9 cellular contexts compared by ENCODE assay signal in genomic region chr21:31180256-31181088, GRCh38.
DNase-seq lines count a peak whose midpoint lies in the region; ATAC-seq and TF ChIP-seq lines count a peak whose summit lies in the region.
"Had no signal": no experiment of that assay in that cellular context is flagged by ENCODE, and none has a peak within 500 bp of the region (broad histone marks: within the 10 kb centered on the region; RNA-seq: fewer than 3 reads in every experiment).

No MANE protein-coding gene starts in this region.

- no TSS peak for BruUV-seq in PC-9 (replicated peaks; lab: Mats Ljungman, UMichigan)

- H3K27me3 ChIP-seq in PC-9 (ENCODE audit: insufficient read depth, low read depth) (no peaks in the 10 kb centered on the region), lower lobe of right lung (ENCODE audit: low read depth) (no peaks in the 10 kb centered on the region)

- H3K4me2 ChIP-seq in PC-9 = no peak overlapping the region

- H3K4me3 ChIP-seq in PC-9 = no peak overlapping the region
- no peak overlapping the region for H3K4me3 ChIP-seq in lower lobe of right lung
- H3K4me3 ChIP-seq: skin epidermis had no signal

- H3K9me3 ChIP-seq in PC-9 (ENCODE audit: insufficient read depth, low read depth) (no peaks in the 10 kb centered on the region), lower lobe of right lung (no peaks in the 10 kb centered on the region)

- peak overlapping the region; percentile 18 for H3K4me3 Mint-ChIP-seq in central memory CD8-positive, alpha-beta T cell

- peak; percentile 60 for TF ChIP-seq CTCF in PC-9 (conservative IDR thresholded peaks at IDR 0.05)
- peak; percentile 58 for TF ChIP-seq CTCF in lower lobe of right lung (IDR thresholded peaks at IDR 0.05)

- H3K9me2 ChIP-seq in PC-9 (ENCODE audit: insufficient read depth) = no peaks in the 10 kb centered on the region

- intact Hi-C loops in PC-9 (cut with micrococcal nuclease; ENCODE audit: unreplicated experiment) (loop anchor here (2.0 kb wide), 1 partner anchor 82 kb away; no protein-coding TSS in a partner anchor), lower lobe of right lung (cut with DNase I) (no loop called here)

- 0 out of 2 replicates have a peak, but pooled peaks cover 7% of the 10 kb centered on the region for H4K20me1 ChIP-seq in PC-9 (ENCODE audit: insufficient read depth)

- POLR2A ChIA-PET in HEK293T (lab: Yijun Ruan, JAX) (no interaction called here), PC-9 (lab: Charles Lee; ENCODE audit: unreplicated experiment) (no interaction called here)

- DNase-seq in D341Med (ENCODE audit: low spot score) (peak; percentile 46), HEK293T (ENCODE audit: extremely low spot score) (peak; percentile 52), PC-9 (no peak), lower lobe of right lung (no peak), mesenteric fat pad (ENCODE audit: low spot score) (no peak)
- DNase-seq in central memory CD8-positive, alpha-beta T cell (ENCODE audit: low spot score in 2 of 2) = no peak

- H2AFZ ChIP-seq in PC-9 = no peak overlapping the region

- peaks cover 38% of the 10 kb centered on the region for H3K4me1 Mint-ChIP-seq in central memory CD8-positive, alpha-beta T cell

- no peaks in the 10 kb centered on the region for H3K27me3 Mint-ChIP-seq in central memory CD8-positive, alpha-beta T cell

- H3K36me3 ChIP-seq in PC-9 (ENCODE audit: low read depth) (0 out of 2 replicates have a peak, but pooled peaks cover 3% of the 10 kb centered on the region), lower lobe of right lung (no peaks in the 10 kb centered on the region)

- no peak overlapping the region for H3K27ac ChIP-seq in PC-9
- H3K27ac ChIP-seq in lower lobe of right lung = no peak overlapping the region

- peak overlapping the region; percentile 58 for H3K27ac Mint-ChIP-seq in central memory CD8-positive, alpha-beta T cell (ENCODE audit: low read depth)

- H3K79me2 ChIP-seq in PC-9 (ENCODE audit: low read depth) = no peaks in the 10 kb centered on the region

- no peaks in the 10 kb centered on the region for H3F3A ChIP-seq in PC-9 (ENCODE audit: insufficient read depth, low read depth)

- CTCF ChIA-PET in HEK293T (lab: Yijun Ruan, JAX) (interaction anchor here (0.5 to 2.0 kb wide), 5 partner anchors 18 to 304 kb away, joined by 3 to 13 read pairs (median 3); no protein-coding TSS in a partner anchor), PC-9 (lab: Charles Lee) (interaction anchor here (0.6 kb wide), 2 partner anchors 63 to 235 kb away, joined by 3 read pairs; no protein-coding TSS in a partner anchor)

- peaks cover 5% of the 10 kb centered on the region for H3K36me3 Mint-ChIP-seq in central memory CD8-positive, alpha-beta T cell (ENCODE audit: insufficient read depth)

- no peak for ATAC-seq in central memory CD8-positive, alpha-beta T cell (replicated peaks; ENCODE audit: extremely low read depth, poor library complexity, severe bottlenecking)
- ATAC-seq in lower lobe of right lung = no peak
- no peak for ATAC-seq in HG02970 (IDR thresholded peaks at IDR 0.05; ENCODE audit: low FRiP score, unreplicated experiment)
- no peak for ATAC-seq in HG03095 (IDR thresholded peaks at IDR 0.05; ENCODE audit: unreplicated experiment)

- no peaks in the 10 kb centered on the region for H3K4me1 ChIP-seq in PC-9 (replicated peaks; ENCODE audit: insufficient read depth)
- peaks cover 24% of the 10 kb centered on the region for H3K4me1 ChIP-seq in lower lobe of right lung

- H3K9me3 Mint-ChIP-seq in central memory CD8-positive, alpha-beta T cell = no peaks in the 10 kb centered on the region

TF ChIP-seq in HEK293T, 16 proteins besides CTCF, POLR2A, EP300 and RAD21:
- TF ChIP-seq FOXA1 (IDR thresholded peaks at IDR 0.05) = no peak
- TF ChIP-seq L3MBTL2 (conservative IDR thresholded peaks at IDR 0.05) = no peak
- no peak for TF ChIP-seq CTBP1 (IDR thresholded peaks at IDR 0.05; ENCODE audit: borderline replicate concordance)
- no peak for TF ChIP-seq SUZ12 (IDR thresholded peaks at IDR 0.05)
- TF ChIP-seq FOXM1 (IDR thresholded peaks at IDR 0.05; ENCODE audit: borderline replicate concordance) = no peak

Comparison
In these comparisons a context has a peak if more than half of its experiments do, and no peak if none do; other contexts are left out.
1. DNase-seq: peak in D341Med (single experiment) and HEK293T (single experiment); none in PC-9 (0 of 2), central memory CD8-positive, alpha-beta T cell (0 of 2), lower lobe of right lung (single experiment) and mesenteric fat pad (single experiment).